1 cellular context compared by ENCODE assay signal in the genomic region with DNA sequence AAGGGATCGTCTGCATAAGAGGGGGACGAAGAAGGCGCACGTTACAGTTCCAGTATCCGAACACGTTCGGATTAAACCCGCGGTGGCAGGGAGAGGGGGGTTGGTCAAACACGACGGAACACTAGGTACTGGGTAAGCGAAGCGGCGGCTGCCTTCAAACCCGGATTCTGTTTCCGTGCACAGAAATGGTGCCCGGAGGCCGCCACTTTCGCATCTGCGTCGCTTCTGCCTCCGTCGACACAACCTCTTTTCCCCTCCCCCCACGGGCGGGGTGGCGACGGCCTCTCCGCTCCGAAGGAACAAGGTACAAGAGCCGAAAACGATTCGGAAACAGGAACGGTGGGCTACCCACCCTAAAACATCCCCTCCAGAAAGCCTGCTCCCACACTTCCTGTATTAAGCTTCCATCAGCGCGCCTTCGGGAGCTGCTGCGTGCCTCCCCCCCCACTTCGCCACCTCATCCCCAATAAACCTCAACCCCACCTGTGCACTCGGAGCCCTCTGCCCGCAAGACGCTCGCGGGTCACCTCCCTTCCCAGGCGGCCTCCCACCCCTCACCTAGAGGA.
TF ChIP-seq lines count a peak whose summit lies in the region.

No MANE protein-coding gene starts in this region.

TF ChIP-seq in GM12878, 131 proteins besides CTCF, POLR2A, EP300 and RAD21 (continues in another document):
- TF ChIP-seq, protein P1, sequence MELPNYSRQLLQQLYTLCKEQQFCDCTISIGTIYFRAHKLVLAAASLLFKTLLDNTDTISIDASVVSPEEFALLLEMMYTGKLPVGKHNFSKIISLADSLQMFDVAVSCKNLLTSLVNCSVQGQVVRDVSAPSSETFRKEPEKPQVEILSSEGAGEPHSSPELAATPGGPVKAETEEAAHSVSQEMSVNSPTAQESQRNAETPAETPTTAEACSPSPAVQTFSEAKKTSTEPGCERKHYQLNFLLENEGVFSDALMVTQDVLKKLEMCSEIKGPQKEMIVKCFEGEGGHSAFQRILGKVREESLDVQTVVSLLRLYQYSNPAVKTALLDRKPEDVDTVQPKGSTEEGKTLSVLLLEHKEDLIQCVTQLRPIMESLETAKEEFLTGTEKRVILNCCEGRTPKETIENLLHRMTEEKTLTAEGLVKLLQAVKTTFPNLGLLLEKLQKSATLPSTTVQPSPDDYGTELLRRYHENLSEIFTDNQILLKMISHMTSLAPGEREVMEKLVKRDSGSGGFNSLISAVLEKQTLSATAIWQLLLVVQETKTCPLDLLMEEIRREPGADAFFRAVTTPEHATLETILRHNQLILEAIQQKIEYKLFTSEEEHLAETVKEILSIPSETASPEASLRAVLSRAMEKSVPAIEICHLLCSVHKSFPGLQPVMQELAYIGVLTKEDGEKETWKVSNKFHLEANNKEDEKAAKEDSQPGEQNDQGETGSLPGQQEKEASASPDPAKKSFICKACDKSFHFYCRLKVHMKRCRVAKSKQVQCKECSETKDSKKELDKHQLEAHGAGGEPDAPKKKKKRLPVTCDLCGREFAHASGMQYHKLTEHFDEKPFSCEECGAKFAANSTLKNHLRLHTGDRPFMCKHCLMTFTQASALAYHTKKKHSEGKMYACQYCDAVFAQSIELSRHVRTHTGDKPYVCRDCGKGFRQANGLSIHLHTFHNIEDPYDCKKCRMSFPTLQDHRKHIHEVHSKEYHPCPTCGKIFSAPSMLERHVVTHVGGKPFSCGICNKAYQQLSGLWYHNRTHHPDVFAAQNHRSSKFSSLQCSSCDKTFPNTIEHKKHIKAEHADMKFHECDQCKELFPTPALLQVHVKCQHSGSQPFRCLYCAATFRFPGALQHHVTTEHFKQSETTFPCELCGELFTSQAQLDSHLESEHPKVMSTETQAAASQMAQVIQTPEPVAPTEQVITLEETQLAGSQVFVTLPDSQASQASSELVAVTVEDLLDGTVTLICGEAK (IDR thresholded peaks at IDR 0.05; ENCODE audit: borderline replicate concordance): peak; percentile 50; the same call in 1 of the 2 replicates
- TF ChIP-seq PAX5 (IDR thresholded peaks at IDR 0.05; ENCODE audit: borderline replicate concordance, low read depth, low read length): 0 out of 2 replicates have a peak, but pooled peaks have one; percentile 4
- TF ChIP-seq MEF2B (IDR thresholded peaks at IDR 0.05; ENCODE audit: partially characterized antibody, poor library complexity, severe bottlenecking): no peak
- peak; percentile 73; the same call in 1 of the 2 replicates for TF ChIP-seq CREB1 (IDR thresholded peaks at IDR 0.05; ENCODE audit: low read depth)
- peak; percentile 38; the same call in 1 of the 2 replicates for TF ChIP-seq EED (IDR thresholded peaks at IDR 0.05; ENCODE audit: low read depth)
- TF ChIP-seq POU2F2 (IDR thresholded peaks at IDR 0.05; ENCODE audit: borderline replicate concordance, low read depth, low read length): 0 out of 3 replicates have a peak, but pooled peaks have one; percentile 9
- TF ChIP-seq RUNX3 (IDR thresholded peaks at IDR 0.05; ENCODE audit: low read length): peak; percentile 53
- TF ChIP-seq SUZ12 (IDR thresholded peaks at IDR 0.05; ENCODE audit: unreplicated experiment): no peak
- TF ChIP-seq, protein P2, sequence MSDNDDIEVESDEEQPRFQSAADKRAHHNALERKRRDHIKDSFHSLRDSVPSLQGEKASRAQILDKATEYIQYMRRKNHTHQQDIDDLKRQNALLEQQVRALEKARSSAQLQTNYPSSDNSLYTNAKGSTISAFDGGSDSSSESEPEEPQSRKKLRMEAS (IDR thresholded peaks at IDR 0.05; ENCODE audit: low read depth, low read length): no peak; the same call in 1 of the 2 replicates
- no peak for TF ChIP-seq RBBP5 (conservative IDR thresholded peaks at IDR 0.05)
- TF ChIP-seq SIN3A (IDR thresholded peaks at IDR 0.05; ENCODE audit: low read depth, low read length): peak; percentile 15
- TF ChIP-seq TCF3 (IDR thresholded peaks at IDR 0.05; ENCODE audit: borderline replicate concordance, insufficient read depth, low read depth, low read length): no peak
- no peak for TF ChIP-seq ETV6 (conservative IDR thresholded peaks at IDR 0.05 in 1 of 2, IDR thresholded peaks at IDR 0.05 in 1 of 2; ENCODE audit: borderline replicate concordance in 1 of 2, low read depth in 1 of 2)
- no peak for TF ChIP-seq BRCA1 (IDR thresholded peaks at IDR 0.05; ENCODE audit: low read depth, low read length)
- TF ChIP-seq CEBPB (IDR thresholded peaks at IDR 0.05; ENCODE audit: borderline replicate concordance in 1 of 2, low read depth in 2 of 2, low read length in 2 of 2): no peak
- no peak for TF ChIP-seq ESRRA (IDR thresholded peaks at IDR 0.05; ENCODE audit: low read length)
- TF ChIP-seq CHD1 (IDR thresholded peaks at IDR 0.05; ENCODE audit: low read depth, low read length): no peak
- no peak for TF ChIP-seq NRF1 (conservative IDR thresholded peaks at IDR 0.05; ENCODE audit: low read depth, low read length)
- 0 out of 2 replicates have a peak, but pooled peaks have one; percentile 38 for TF ChIP-seq RFX5 (IDR thresholded peaks at IDR 0.05; ENCODE audit: low read depth, low read length)
- TF ChIP-seq, protein P3, sequence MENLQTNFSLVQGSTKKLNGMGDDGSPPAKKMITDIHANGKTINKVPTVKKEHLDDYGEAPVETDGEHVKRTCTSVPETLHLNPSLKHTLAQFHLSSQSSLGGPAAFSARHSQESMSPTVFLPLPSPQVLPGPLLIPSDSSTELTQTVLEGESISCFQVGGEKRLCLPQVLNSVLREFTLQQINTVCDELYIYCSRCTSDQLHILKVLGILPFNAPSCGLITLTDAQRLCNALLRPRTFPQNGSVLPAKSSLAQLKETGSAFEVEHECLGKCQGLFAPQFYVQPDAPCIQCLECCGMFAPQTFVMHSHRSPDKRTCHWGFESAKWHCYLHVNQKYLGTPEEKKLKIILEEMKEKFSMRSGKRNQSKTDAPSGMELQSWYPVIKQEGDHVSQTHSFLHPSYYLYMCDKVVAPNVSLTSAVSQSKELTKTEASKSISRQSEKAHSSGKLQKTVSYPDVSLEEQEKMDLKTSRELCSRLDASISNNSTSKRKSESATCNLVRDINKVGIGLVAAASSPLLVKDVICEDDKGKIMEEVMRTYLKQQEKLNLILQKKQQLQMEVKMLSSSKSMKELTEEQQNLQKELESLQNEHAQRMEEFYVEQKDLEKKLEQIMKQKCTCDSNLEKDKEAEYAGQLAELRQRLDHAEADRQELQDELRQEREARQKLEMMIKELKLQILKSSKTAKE (IDR thresholded peaks at IDR 0.05; ENCODE audit: low read depth, poor library complexity, severe bottlenecking): no peak
- TF ChIP-seq SREBF2 (IDR thresholded peaks at IDR 0.05; ENCODE audit: low read length): no peak
- TF ChIP-seq ZBED1 (IDR thresholded peaks at IDR 0.05; ENCODE audit: borderline replicate concordance): no peak
- no peak for TF ChIP-seq RB1 (IDR thresholded peaks at IDR 0.05; ENCODE audit: borderline replicate concordance)
- TF ChIP-seq SREBF1 (IDR thresholded peaks at IDR 0.05; ENCODE audit: low read length): no peak
- TF ChIP-seq GATAD2B (conservative IDR thresholded peaks at IDR 0.05; ENCODE audit: low read depth): 0 out of 2 replicates have a peak, but pooled peaks have one; percentile 53
- TF ChIP-seq HDAC6 (IDR thresholded peaks at IDR 0.05; ENCODE audit: unreplicated experiment): no peak
- TF ChIP-seq CBX5 (IDR thresholded peaks at IDR 0.05; ENCODE audit: low read depth): peak; percentile 79; the same call in 1 of the 2 replicates
- TF ChIP-seq BHLHE40 (IDR thresholded peaks at IDR 0.05; ENCODE audit: borderline replicate concordance in 1 of 2, low read depth in 2 of 2, low read length in 1 of 2): peak in 1 of 2 experiments; percentile 55; a peak in 2 of 4 replicates
- TF ChIP-seq, protein P4, sequence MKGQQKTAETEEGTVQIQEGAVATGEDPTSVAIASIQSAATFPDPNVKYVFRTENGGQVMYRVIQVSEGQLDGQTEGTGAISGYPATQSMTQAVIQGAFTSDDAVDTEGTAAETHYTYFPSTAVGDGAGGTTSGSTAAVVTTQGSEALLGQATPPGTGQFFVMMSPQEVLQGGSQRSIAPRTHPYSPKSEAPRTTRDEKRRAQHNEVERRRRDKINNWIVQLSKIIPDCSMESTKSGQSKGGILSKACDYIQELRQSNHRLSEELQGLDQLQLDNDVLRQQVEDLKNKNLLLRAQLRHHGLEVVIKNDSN (IDR thresholded peaks at IDR 0.05; ENCODE audit: borderline replicate concordance, extremely low read length, insufficient read depth, low read depth, low read length): no peak
- TF ChIP-seq STAT3 (IDR thresholded peaks at IDR 0.05; ENCODE audit: low read depth, low read length): no peak
- TF ChIP-seq, protein P5, sequence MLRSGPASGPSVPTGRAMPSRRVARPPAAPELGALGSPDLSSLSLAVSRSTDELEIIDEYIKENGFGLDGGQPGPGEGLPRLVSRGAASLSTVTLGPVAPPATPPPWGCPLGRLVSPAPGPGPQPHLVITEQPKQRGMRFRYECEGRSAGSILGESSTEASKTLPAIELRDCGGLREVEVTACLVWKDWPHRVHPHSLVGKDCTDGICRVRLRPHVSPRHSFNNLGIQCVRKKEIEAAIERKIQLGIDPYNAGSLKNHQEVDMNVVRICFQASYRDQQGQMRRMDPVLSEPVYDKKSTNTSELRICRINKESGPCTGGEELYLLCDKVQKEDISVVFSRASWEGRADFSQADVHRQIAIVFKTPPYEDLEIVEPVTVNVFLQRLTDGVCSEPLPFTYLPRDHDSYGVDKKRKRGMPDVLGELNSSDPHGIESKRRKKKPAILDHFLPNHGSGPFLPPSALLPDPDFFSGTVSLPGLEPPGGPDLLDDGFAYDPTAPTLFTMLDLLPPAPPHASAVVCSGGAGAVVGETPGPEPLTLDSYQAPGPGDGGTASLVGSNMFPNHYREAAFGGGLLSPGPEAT (IDR thresholded peaks at IDR 0.05; ENCODE audit: low read depth): 0 out of 2 replicates have a peak, but pooled peaks have one; percentile 23
- TF ChIP-seq SRF (IDR thresholded peaks at IDR 0.05; ENCODE audit: low read depth in 2 of 2, low read length in 2 of 2): 0 out of 4 replicates have a peak, but pooled peaks of 1 of the 2 experiments have one; percentile 3
- no peak for TF ChIP-seq JUND (IDR thresholded peaks at IDR 0.05; ENCODE audit: low read depth, low read length)
- peak; percentile 51; the same call in 1 of the 2 replicates for TF ChIP-seq MTA3 (IDR thresholded peaks at IDR 0.05; ENCODE audit: borderline replicate concordance, low read length)
- no peak for TF ChIP-seq BMI1 (IDR thresholded peaks at IDR 0.05; ENCODE audit: borderline replicate concordance)
- 0 out of 2 replicates have a peak, but pooled peaks have one; percentile 36 for TF ChIP-seq GABPA (IDR thresholded peaks at IDR 0.05; ENCODE audit: low read depth)
- no peak for TF ChIP-seq YBX1 (IDR thresholded peaks at IDR 0.05)
- TF ChIP-seq ZNF207 (IDR thresholded peaks at IDR 0.05; ENCODE audit: borderline replicate concordance): 0 out of 2 replicates have a peak, but pooled peaks have one; percentile 6
- TF ChIP-seq MXI1 (IDR thresholded peaks at IDR 0.05; ENCODE audit: low read depth, low read length): 0 out of 2 replicates have a peak, but pooled peaks have one; percentile 9
- TF ChIP-seq, protein P6, sequence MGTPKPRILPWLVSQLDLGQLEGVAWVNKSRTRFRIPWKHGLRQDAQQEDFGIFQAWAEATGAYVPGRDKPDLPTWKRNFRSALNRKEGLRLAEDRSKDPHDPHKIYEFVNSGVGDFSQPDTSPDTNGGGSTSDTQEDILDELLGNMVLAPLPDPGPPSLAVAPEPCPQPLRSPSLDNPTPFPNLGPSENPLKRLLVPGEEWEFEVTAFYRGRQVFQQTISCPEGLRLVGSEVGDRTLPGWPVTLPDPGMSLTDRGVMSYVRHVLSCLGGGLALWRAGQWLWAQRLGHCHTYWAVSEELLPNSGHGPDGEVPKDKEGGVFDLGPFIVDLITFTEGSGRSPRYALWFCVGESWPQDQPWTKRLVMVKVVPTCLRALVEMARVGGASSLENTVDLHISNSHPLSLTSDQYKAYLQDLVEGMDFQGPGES (IDR thresholded peaks at IDR 0.05): no peak
- TF ChIP-seq KDM1A (IDR thresholded peaks at IDR 0.05; ENCODE audit: borderline replicate concordance): no peak
- TF ChIP-seq ZNF24 (IDR thresholded peaks at IDR 0.05): no peak
- TF ChIP-seq CHD4 (IDR thresholded peaks at IDR 0.05): no peak
- no peak for TF ChIP-seq PAX8 (IDR thresholded peaks at IDR 0.05)
- no peak; the same call in 1 of the 2 replicates for TF ChIP-seq PML (IDR thresholded peaks at IDR 0.05; ENCODE audit: low read length)
- 0 out of 2 replicates have a peak, but pooled peaks have one; percentile 40 for TF ChIP-seq IKZF1 (conservative IDR thresholded peaks at IDR 0.05)
- TF ChIP-seq, protein P7, sequence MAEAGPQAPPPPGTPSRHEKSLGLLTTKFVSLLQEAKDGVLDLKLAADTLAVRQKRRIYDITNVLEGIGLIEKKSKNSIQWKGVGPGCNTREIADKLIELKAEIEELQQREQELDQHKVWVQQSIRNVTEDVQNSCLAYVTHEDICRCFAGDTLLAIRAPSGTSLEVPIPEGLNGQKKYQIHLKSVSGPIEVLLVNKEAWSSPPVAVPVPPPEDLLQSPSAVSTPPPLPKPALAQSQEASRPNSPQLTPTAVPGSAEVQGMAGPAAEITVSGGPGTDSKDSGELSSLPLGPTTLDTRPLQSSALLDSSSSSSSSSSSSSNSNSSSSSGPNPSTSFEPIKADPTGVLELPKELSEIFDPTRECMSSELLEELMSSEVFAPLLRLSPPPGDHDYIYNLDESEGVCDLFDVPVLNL (IDR thresholded peaks at IDR 0.05; ENCODE audit: low read depth, low read length): 0 out of 2 replicates have a peak, but pooled peaks have one; percentile 5
- TF ChIP-seq NFIC (IDR thresholded peaks at IDR 0.05; ENCODE audit: low read depth, low read length): peak; percentile 18; the same call in 1 of the 2 replicates
- TF ChIP-seq TCF7 (IDR thresholded peaks at IDR 0.05; ENCODE audit: borderline replicate concordance): no peak
- 0 out of 2 replicates have a peak, but pooled peaks have one; percentile 34 for TF ChIP-seq POLR2AphosphoS5 (IDR thresholded peaks at IDR 0.05; ENCODE audit: low read length)
- TF ChIP-seq, protein P8, sequence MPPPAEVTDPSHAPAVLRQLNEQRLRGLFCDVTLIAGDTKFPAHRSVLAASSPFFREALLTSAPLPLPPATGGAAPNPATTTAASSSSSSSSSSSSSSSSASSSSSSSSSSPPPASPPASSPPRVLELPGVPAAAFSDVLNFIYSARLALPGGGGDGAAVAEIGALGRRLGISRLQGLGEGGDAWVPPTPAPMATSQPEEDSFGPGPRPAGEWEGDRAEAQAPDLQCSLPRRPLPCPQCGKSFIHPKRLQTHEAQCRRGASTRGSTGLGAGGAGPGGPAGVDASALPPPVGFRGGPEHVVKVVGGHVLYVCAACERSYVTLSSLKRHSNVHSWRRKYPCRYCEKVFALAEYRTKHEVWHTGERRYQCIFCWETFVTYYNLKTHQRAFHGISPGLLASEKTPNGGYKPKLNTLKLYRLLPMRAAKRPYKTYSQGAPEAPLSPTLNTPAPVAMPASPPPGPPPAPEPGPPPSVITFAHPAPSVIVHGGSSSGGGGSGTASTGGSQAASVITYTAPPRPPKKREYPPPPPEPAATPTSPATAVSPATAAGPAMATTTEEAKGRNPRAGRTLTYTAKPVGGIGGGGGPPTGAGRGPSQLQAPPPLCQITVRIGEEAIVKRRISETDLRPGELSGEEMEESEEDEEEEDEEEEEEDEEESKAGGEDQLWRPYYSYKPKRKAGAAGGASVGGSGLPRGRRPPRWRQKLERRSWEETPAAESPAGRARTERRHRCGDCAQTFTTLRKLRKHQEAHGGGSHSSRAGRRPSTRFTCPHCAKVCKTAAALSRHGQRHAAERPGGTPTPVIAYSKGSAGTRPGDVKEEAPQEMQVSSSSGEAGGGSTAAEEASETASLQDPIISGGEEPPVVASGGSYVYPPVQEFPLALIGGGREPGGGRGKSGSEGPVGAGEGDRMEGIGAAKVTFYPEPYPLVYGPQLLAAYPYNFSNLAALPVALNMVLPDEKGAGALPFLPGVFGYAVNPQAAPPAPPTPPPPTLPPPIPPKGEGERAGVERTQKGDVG (CRISPR knock-in tag; IDR thresholded peaks at IDR 0.05): no peak
- TF ChIP-seq KLF5 (IDR thresholded peaks at IDR 0.05; ENCODE audit: partially characterized antibody): peak; percentile 20
- no peak for TF ChIP-seq ZNF274 (IDR thresholded peaks at IDR 0.05; ENCODE audit: insufficient read depth, insufficient read length)
